Comparison of ENCODE assay signal across 8 cellular contexts in genomic region chr10:99620713-99621453, GRCh38. TPM values are rescaled to one million over a fixed set of nuclear protein-coding genes. Genes with fewer than 3 reads are reported as not detected.
DNase-seq lines count a peak whose midpoint lies in the region; ATAC-seq and TF ChIP-seq lines count a peak whose summit lies in the region.

No MANE protein-coding gene starts in this region.

- DNase-seq in DMS79 (lab: John Stamatoyannopoulos, UW) (peak; percentile 41), Karpas-422 (peak; percentile 91), fibroblast of the conjunctiva (ENCODE audit: low read depth) (peak; percentile 92)
- DNase-seq in activated effector memory CD4-positive, alpha-beta T cell treated with anti-CD3 and anti-CD28 coated beads, Interleukin-2, amount 50 U/mL, for 16 hours, result peak; percentile 96
- peak; percentile 83 to 90 for DNase-seq in stimulated activated naive CD8-positive, alpha-beta T cell treated with anti-CD3 and anti-CD28 coated beads, Interleukin-15, amount 100 ng/mL, for 72 hours

- H2AFZ ChIP-seq in Karpas-422 (ENCODE audit: low read length) (peak overlapping the region; percentile 70; the same call in 1 of the 2 replicates), neural cell (ENCODE audit: low read depth, low read length) (peak overlapping the region; percentile 97)

- TF ChIP-seq CTCF in neural cell (IDR thresholded peaks at IDR 0.05; ENCODE audit: poor library complexity, severe bottlenecking), result no peak

- H3K36me3 ChIP-seq in Karpas-422 (ENCODE audit: insufficient read depth, low read length) (no peaks in the 10 kb centered on the region; the same call in 1 of the 2 replicates), neural cell (ENCODE audit: insufficient read depth, low read length) (no peaks in the 10 kb centered on the region)

- H3K9me2 ChIP-seq in Karpas-422 (replicated peaks; ENCODE audit: insufficient read depth, low read length) (no peaks in the 10 kb centered on the region), neural cell (ENCODE audit: insufficient read depth, low read length) (no peaks in the 10 kb centered on the region)

- no peaks in the 10 kb centered on the region for H3K9me3 Mint-ChIP-seq in stimulated activated naive CD8-positive, alpha-beta T cell treated with anti-CD3 and anti-CD28 coated beads, Interleukin-15, amount 100 ng/mL, for 72 hours

- H3K4me3 ChIP-seq in Karpas-422 (ENCODE audit: low read length) (peak overlapping the region; percentile 82), neural cell (ENCODE audit: low read length) (peak overlapping the region; percentile 84)

- H3K27ac ChIP-seq in Karpas-422 (ENCODE audit: low read length), result peak overlapping the region; percentile 83
- H3K27ac ChIP-seq in neural cell (ENCODE audit: low read length), result peak overlapping the region; percentile 85

- peaks cover 32% of the 10 kb centered on the region for H3K4me1 Mint-ChIP-seq in stimulated activated naive CD8-positive, alpha-beta T cell treated with anti-CD3 and anti-CD28 coated beads, Interleukin-15, amount 100 ng/mL, for 72 hours

- no peaks in the 10 kb centered on the region for H4K20me1 ChIP-seq in Karpas-422 (ENCODE audit: insufficient read depth, low read depth, low read length)
- H4K20me1 ChIP-seq in neural cell (ENCODE audit: insufficient read depth), result no peaks in the 10 kb centered on the region

- H3K4me1 ChIP-seq in Karpas-422 (ENCODE audit: low read length), result peaks cover 36% of the 10 kb centered on the region

- H3K27me3 ChIP-seq in Karpas-422 (ENCODE audit: low read length) (no peaks in the 10 kb centered on the region), neural cell (ENCODE audit: insufficient read depth, low read depth, low read length) (no peaks in the 10 kb centered on the region)

- ATAC-seq in GM21786 (IDR thresholded peaks at IDR 0.05; ENCODE audit: unreplicated experiment), result peak; percentile 82
- ATAC-seq in stimulated activated naive CD8-positive, alpha-beta T cell treated with anti-CD3 and anti-CD28 coated beads, Interleukin-15, amount 100 ng/mL, for 72 hours, result peak; percentile 92

- no peaks in the 10 kb centered on the region for H3K9me3 ChIP-seq in Karpas-422 (ENCODE audit: low read length)
- no peaks in the 10 kb centered on the region for H3K9me3 ChIP-seq in neural cell (ENCODE audit: low read length)

- peak overlapping the region; percentile 83 to 88 for H3K4me3 Mint-ChIP-seq in stimulated activated naive CD8-positive, alpha-beta T cell treated with anti-CD3 and anti-CD28 coated beads, Interleukin-15, amount 100 ng/mL, for 72 hours

- peak; percentile 19 for TF ChIP-seq RAD21 in neural cell (conservative IDR thresholded peaks at IDR 0.05)

- H3K79me2 ChIP-seq in Karpas-422 (ENCODE audit: low read length), result peaks cover 41% of the 10 kb centered on the region
- peaks cover 27% of the 10 kb centered on the region for H3K79me2 ChIP-seq in neural cell (replicated peaks; ENCODE audit: insufficient read depth, low read length)

- H3K9ac ChIP-seq in Karpas-422 (ENCODE audit: low read length) (peak overlapping the region; percentile 91), neural cell (ENCODE audit: low read length) (peak overlapping the region; percentile 90)

- peak; percentile 68 for TF ChIP-seq POLR2A in Raji (IDR thresholded peaks at IDR 0.05; ENCODE audit: insufficient read depth, low read depth, low read length)

- H3F3A ChIP-seq in neural cell (ENCODE audit: insufficient read depth, low read length, poor library complexity, severe bottlenecking), result no peaks in the 10 kb centered on the region

- peak overlapping the region; percentile 92 for H3K4me2 ChIP-seq in Karpas-422 (ENCODE audit: low read depth, low read length, poor library complexity, severe bottlenecking)
- peak overlapping the region; percentile 88 for H3K4me2 ChIP-seq in neural cell (ENCODE audit: low read length)

- H3K27ac Mint-ChIP-seq in stimulated activated naive CD8-positive, alpha-beta T cell treated with anti-CD3 and anti-CD28 coated beads, Interleukin-15, amount 100 ng/mL, for 72 hours, result peak overlapping the region; percentile 98 to 99

- peak; percentile 64 for TF ChIP-seq EP300 in neural cell (conservative IDR thresholded peaks at IDR 0.05; ENCODE audit: poor library complexity, severe bottlenecking)

- H3K27me3 Mint-ChIP-seq in stimulated activated naive CD8-positive, alpha-beta T cell treated with anti-CD3 and anti-CD28 coated beads, Interleukin-15, amount 100 ng/mL, for 72 hours, result no peaks in the 10 kb centered on the region

TF ChIP-seq in neural cell, 6 proteins besides CTCF, POLR2A, EP300 and RAD21:
- TF ChIP-seq SMC3 (conservative IDR thresholded peaks at IDR 0.05; ENCODE audit: poor library complexity), result peak; percentile 14
- peak; percentile 66 for TF ChIP-seq REST (IDR thresholded peaks at IDR 0.05; ENCODE audit: borderline replicate concordance)
- no peak for TF ChIP-seq EZH2 (IDR thresholded peaks at IDR 0.05; ENCODE audit: borderline replicate concordance, insufficient read depth, low read length, poor library complexity, severe bottlenecking)
- peak; percentile 89 for TF ChIP-seq POLR2AphosphoS5 (IDR thresholded peaks at IDR 0.05)
- TF ChIP-seq TAF1 (IDR thresholded peaks at IDR 0.05; ENCODE audit: low read depth), result peak; percentile 31
- peak; percentile 86 for TF ChIP-seq MXI1 (conservative IDR thresholded peaks at IDR 0.05; ENCODE audit: poor library complexity, severe bottlenecking)

RNA-seq across cellular contexts. Expression of gene SLC25A28, which starts 0.6 kb away (rescaled TPM):
- total RNA-seq in Karpas-422 (2014; rRNA removed; shearing (Covaris generic); ENCODE audit: low replicate concordance), result 32.9 and 36.4 TPM in 2 replicates
- polyA plus RNA-seq in neural cell, result 65.7 and 79.9 TPM in 2 replicates
- 26.3 and 28.2 TPM in 2 replicates for polyA minus RNA-seq in neural cell

RNA-seq across cellular contexts. Expression of gene ENTPD7, which starts 38.4 kb away (rescaled TPM):
- 4.9 TPM in 2 replicates for total RNA-seq in Karpas-422 (2014; rRNA removed; shearing (Covaris generic); ENCODE audit: low replicate concordance)
- 4.1 and 4.7 TPM in 2 replicates for polyA plus RNA-seq in neural cell
- polyA minus RNA-seq in neural cell, result 15.8 and 16.4 TPM in 2 replicates

Comparison
In these comparisons a context has a peak if more than half of its experiments do, and no peak if none do; other contexts are left out.
1. Peak in every context shown above with its lines: DNase-seq, ATAC-seq, H3K4me3 ChIP-seq and H3K27ac ChIP-seq.
2. DNase-seq: peak in every context shown above with its lines; median percentile 96 in activated effector memory CD4-positive, alpha-beta T cell treated with anti-CD3 and anti-CD28 coated beads, Interleukin-2, amount 50 U/mL, for 16 hours; 92 in fibroblast of the conjunctiva; 91 in Karpas-422; 86 in stimulated activated naive CD8-positive, alpha-beta T cell treated with anti-CD3 and anti-CD28 coated beads, Interleukin-15, amount 100 ng/mL, for 72 hours; 41 in DMS79.